7 cellular contexts compared by ENCODE assay signal in genomic region chr3:40308725-40309438, GRCh38. TPM values are rescaled to one million over a fixed set of nuclear protein-coding genes. Genes with fewer than 3 reads are reported as not detected.
DNase-seq lines count a peak whose midpoint lies in the region; ATAC-seq lines count a peak whose summit lies in the region.

No MANE protein-coding gene starts in this region.

- peaks cover 0 to 18% (median 4%) of the 10 kb centered on the region in 5 donors for H3K36me3 Mint-ChIP-seq in naive thymus-derived CD4-positive, alpha-beta T cell

- intact Hi-C loops in naive thymus-derived CD4-positive, alpha-beta T cell (cut with micrococcal nuclease): loop anchor here (1.0 to 5.0 kb wide), 14 partner anchors 18 to 1703 kb away; partner anchors contain the start of genes CTNNB1 (in 2 of the 2), RPL14 (in 2 of the 2), RPSA (in 2 of the 2) and SLC25A38 (in 2 of the 2)
- intact Hi-C loops in left colon (cut with DNase I, micrococcal nuclease): no loop called here

- peak in 1 of 9 donors; percentile 8 for DNase-seq in naive thymus-derived CD4-positive, alpha-beta T cell
- no peak for DNase-seq in left colon

- peak overlapping the region; percentile 92 to 100 (median 99) for H3K4me3 Mint-ChIP-seq in naive thymus-derived CD4-positive, alpha-beta T cell

- ATAC-seq in GM19043 (IDR thresholded peaks at IDR 0.05; ENCODE audit: low read depth, unreplicated experiment) (peak; percentile 0), HG03039 (IDR thresholded peaks at IDR 0.05; ENCODE audit: unreplicated experiment) (no peak), left colon (no peak), HG02571 (IDR thresholded peaks at IDR 0.05; ENCODE audit: unreplicated experiment) (no peak)
- no peak for ATAC-seq in naive thymus-derived CD4-positive, alpha-beta T cell

- no peaks in the 10 kb centered on the region for H3K27me3 ChIP-seq in duodenal mucosa (ENCODE audit: control insufficient read depth in 1 of 2, insufficient read depth in 2 of 2, low read length in 2 of 2)
- no peaks in the 10 kb centered on the region for H3K27me3 ChIP-seq in naive thymus-derived CD4-positive, alpha-beta T cell (ENCODE audit: control insufficient read depth in 2 of 2, insufficient read depth in 2 of 2, low read length in 2 of 2)

- H3K36me3 ChIP-seq in KOPT-K1 (ENCODE audit: insufficient read depth, low read length) (peaks cover 32% of the 10 kb centered on the region), duodenal mucosa (ENCODE audit: control insufficient read depth in 1 of 2, insufficient read depth in 2 of 2, low read length in 2 of 2) (peaks cover 13 to 16% of the 10 kb centered on the region in 2 donors)
- H3K36me3 ChIP-seq in naive thymus-derived CD4-positive, alpha-beta T cell (ENCODE audit: control insufficient read depth in 2 of 3, insufficient read depth in 3 of 3, low read length in 3 of 3): peaks cover 4 to 28% (median 16%) of the 10 kb centered on the region in 3 experiments

- peaks cover 5 to 43% (median 30%) of the 10 kb centered on the region in 7 donors for H3K4me1 Mint-ChIP-seq in naive thymus-derived CD4-positive, alpha-beta T cell

- CTCF ChIA-PET in naive thymus-derived CD4-positive, alpha-beta T cell (lab: Charles Lee): interaction anchor here (0.5 to 1.9 kb wide), 8 partner anchors 9 to 1812 kb away, joined by 3 to 15 read pairs (median 3); partner anchors contain the start of gene ZNF619

- H3K27ac Mint-ChIP-seq in naive thymus-derived CD4-positive, alpha-beta T cell: peak overlapping the region; percentile 97 to 100 (median 99)

- no peaks in the 10 kb centered on the region for H3K27me3 Mint-ChIP-seq in naive thymus-derived CD4-positive, alpha-beta T cell

- H3K9me3 ChIP-seq in KOPT-K1 (ENCODE audit: insufficient read depth, low read length, poor library complexity, severe bottlenecking) (no peaks in the 10 kb centered on the region), duodenal mucosa (ENCODE audit: control insufficient read depth in 1 of 2, low read length in 2 of 2) (no peaks in the 10 kb centered on the region)
- no peaks in the 10 kb centered on the region for H3K9me3 ChIP-seq in naive thymus-derived CD4-positive, alpha-beta T cell (ENCODE audit: control insufficient read depth in 2 of 3, low read length in 3 of 3)

- POLR2A ChIA-PET in naive thymus-derived CD4-positive, alpha-beta T cell (lab: Charles Lee): interaction anchor here (0.6 to 4.3 kb wide), 13 partner anchors 12 to 1718 kb away, joined by 3 to 26 read pairs (median 3); partner anchors contain the start of genes CTNNB1 and RPL14

- peak overlapping the region; percentile 69 to 78 for H3K9ac ChIP-seq in duodenal mucosa (ENCODE audit: low read depth in 1 of 2, low read length in 2 of 2)

- H3K9me3 Mint-ChIP-seq in naive thymus-derived CD4-positive, alpha-beta T cell: peaks cover 0 to 4% (median 0%) of the 10 kb centered on the region in 11 donors

- H3K4me3 ChIP-seq in duodenal mucosa (ENCODE audit: low read depth in 1 of 2, low read length in 2 of 2): peak overlapping the region; percentile 73 to 76
- H3K4me3 ChIP-seq in naive thymus-derived CD4-positive, alpha-beta T cell (ENCODE audit: low read length): peak overlapping the region; percentile 80

- peaks cover 11 to 38% of the 10 kb centered on the region in 2 donors for H3K4me1 ChIP-seq in duodenal mucosa (ENCODE audit: control insufficient read depth in 1 of 2, insufficient read depth in 2 of 2, low read length in 2 of 2)
- H3K4me1 ChIP-seq in naive thymus-derived CD4-positive, alpha-beta T cell (ENCODE audit: control insufficient read depth in 2 of 2, insufficient read depth in 2 of 2, low read length in 2 of 2): peaks cover 5 to 16% of the 10 kb centered on the region in 2 donors

- H3K27ac ChIP-seq in KOPT-K1 (ENCODE audit: low read depth, low read length, poor library complexity, severe bottlenecking) (peak overlapping the region; percentile 89), duodenal mucosa (ENCODE audit: low read depth, low read length) (peak overlapping the region; percentile 60)
- H3K27ac ChIP-seq in naive thymus-derived CD4-positive, alpha-beta T cell (ENCODE audit: low read depth, low read length): peak overlapping the region; percentile 99

RNA-seq across cellular contexts. Expression of gene EIF1B, which starts 0.6 kb away (rescaled TPM):
- 10 to 100 TPM; 34.5 to 82.0 (median 53.3) TPM for total RNA-seq in naive thymus-derived CD4-positive, alpha-beta T cell
- polyA plus RNA-seq in naive thymus-derived CD4-positive, alpha-beta T cell: 10 to 100 TPM; 36.9 to 49.8 TPM
- total RNA-seq in left colon: 10 to 100 TPM; 39.6 to 49.2 TPM

Comparison
In these comparisons a context has a peak if more than half of its experiments do, and no peak if none do; other contexts are left out.
1. intact Hi-C loops: an anchor here in naive thymus-derived CD4-positive, alpha-beta T cell (1.0 to 5.0 kb wide); none called in left colon.